ENCODE assay signal across 8 cellular contexts in genomic region chr1:43329995-43330751, GRCh38. TPM values are rescaled to one million over a fixed set of nuclear protein-coding genes. Genes with fewer than 3 reads are reported as not detected.
DNase-seq lines count a peak whose midpoint lies in the region; ATAC-seq, FAIRE-seq and TF ChIP-seq lines count a peak whose summit lies in the region.

No MANE protein-coding gene starts in this region.

- peaks cover 2 to 28% (median 6%) of the 10 kb centered on the region in 9 donors for H3K9me3 Mint-ChIP-seq in naive thymus-derived CD8-positive, alpha-beta T cell

- DNase-seq in GM12892 (ENCODE audit: insufficient read length), result peak; percentile 49
- peak; percentile 82 to 86 for DNase-seq in cardiac fibroblast (ENCODE audit: low read depth in 2 of 2)
- peak; percentile 66 for DNase-seq in myocyte (ENCODE audit: low read depth)
- DNase-seq in urothelium cell line (ENCODE audit: low spot score), result peak; percentile 86
- no peak for DNase-seq in NAMALWA (ENCODE audit: low spot score)
- DNase-seq in Ammon's horn (ENCODE audit: low spot score), result no peak
- no peak for DNase-seq in naive thymus-derived CD8-positive, alpha-beta T cell

- H3K36me3 Mint-ChIP-seq in naive thymus-derived CD8-positive, alpha-beta T cell, result peaks cover 0 to 16% (median 8%) of the 10 kb centered on the region in 3 donors

- POLR2A ChIA-PET in naive thymus-derived CD8-positive, alpha-beta T cell (lab: Charles Lee), result interaction anchor here (0.9 kb wide), 1 partner anchor 9 kb away, joined by 3 read pairs; no protein-coding TSS in a partner anchor

- no peak overlapping the region for H3K4me3 ChIP-seq in cardiac fibroblast (replicated peaks in 1 of 2; ENCODE audit: low read depth in 2 of 2, low read length in 2 of 2)

- no peak overlapping the region for H3K27ac Mint-ChIP-seq in naive thymus-derived CD8-positive, alpha-beta T cell

- no peak for ATAC-seq in naive thymus-derived CD8-positive, alpha-beta T cell

- no peak for TF ChIP-seq CTCF in cardiac fibroblast (IDR thresholded peaks at IDR 0.05; ENCODE audit: low read depth, low read length)

- H3K4me1 Mint-ChIP-seq in naive thymus-derived CD8-positive, alpha-beta T cell, result peaks cover 0 to 9% (median 2%) of the 10 kb centered on the region in 4 donors

- no peaks in the 10 kb centered on the region for H3K27me3 Mint-ChIP-seq in naive thymus-derived CD8-positive, alpha-beta T cell

- FAIRE-seq in GM12892 (lab: Jason Lieb, UNC), result no peak
- FAIRE-seq in urothelium cell line (lab: Jason Lieb, UNC), result no peak

- no peak overlapping the region for H3K4me3 Mint-ChIP-seq in naive thymus-derived CD8-positive, alpha-beta T cell

- TF ChIP-seq POLR2A in GM12892 (IDR thresholded peaks at IDR 0.05; ENCODE audit: low read depth, low read length), result no peak

TF ChIP-seq in PFSK-1, 5 proteins besides CTCF, POLR2A, EP300 and RAD21:
- TF ChIP-seq TAF1 (IDR thresholded peaks at IDR 0.05; ENCODE audit: borderline replicate concordance, insufficient read depth, low read length), result no peak
- no peak for TF ChIP-seq FOXP2 (optimal IDR thresholded peaks at IDR 0.05; ENCODE audit: borderline replicate concordance, extremely low read depth, extremely low read length, insufficient read depth)
- no peak for TF ChIP-seq SIN3A (IDR thresholded peaks at IDR 0.05; ENCODE audit: borderline replicate concordance, insufficient read depth, low read length)
- TF ChIP-seq, protein P1, sequence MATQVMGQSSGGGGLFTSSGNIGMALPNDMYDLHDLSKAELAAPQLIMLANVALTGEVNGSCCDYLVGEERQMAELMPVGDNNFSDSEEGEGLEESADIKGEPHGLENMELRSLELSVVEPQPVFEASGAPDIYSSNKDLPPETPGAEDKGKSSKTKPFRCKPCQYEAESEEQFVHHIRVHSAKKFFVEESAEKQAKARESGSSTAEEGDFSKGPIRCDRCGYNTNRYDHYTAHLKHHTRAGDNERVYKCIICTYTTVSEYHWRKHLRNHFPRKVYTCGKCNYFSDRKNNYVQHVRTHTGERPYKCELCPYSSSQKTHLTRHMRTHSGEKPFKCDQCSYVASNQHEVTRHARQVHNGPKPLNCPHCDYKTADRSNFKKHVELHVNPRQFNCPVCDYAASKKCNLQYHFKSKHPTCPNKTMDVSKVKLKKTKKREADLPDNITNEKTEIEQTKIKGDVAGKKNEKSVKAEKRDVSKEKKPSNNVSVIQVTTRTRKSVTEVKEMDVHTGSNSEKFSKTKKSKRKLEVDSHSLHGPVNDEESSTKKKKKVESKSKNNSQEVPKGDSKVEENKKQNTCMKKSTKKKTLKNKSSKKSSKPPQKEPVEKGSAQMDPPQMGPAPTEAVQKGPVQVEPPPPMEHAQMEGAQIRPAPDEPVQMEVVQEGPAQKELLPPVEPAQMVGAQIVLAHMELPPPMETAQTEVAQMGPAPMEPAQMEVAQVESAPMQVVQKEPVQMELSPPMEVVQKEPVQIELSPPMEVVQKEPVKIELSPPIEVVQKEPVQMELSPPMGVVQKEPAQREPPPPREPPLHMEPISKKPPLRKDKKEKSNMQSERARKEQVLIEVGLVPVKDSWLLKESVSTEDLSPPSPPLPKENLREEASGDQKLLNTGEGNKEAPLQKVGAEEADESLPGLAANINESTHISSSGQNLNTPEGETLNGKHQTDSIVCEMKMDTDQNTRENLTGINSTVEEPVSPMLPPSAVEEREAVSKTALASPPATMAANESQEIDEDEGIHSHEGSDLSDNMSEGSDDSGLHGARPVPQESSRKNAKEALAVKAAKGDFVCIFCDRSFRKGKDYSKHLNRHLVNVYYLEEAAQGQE (IDR thresholded peaks at IDR 0.05; ENCODE audit: insufficient read depth in 1 of 2, low read depth in 2 of 2, low read length in 2 of 2), result peak in 1 of 2 experiments; percentile 22; a peak in 1 of 4 replicates
- 0 out of 2 replicates have a peak, but pooled peaks have one; percentile 36 for TF ChIP-seq POLR2AphosphoS5 (IDR thresholded peaks at IDR 0.05; ENCODE audit: low read depth, low read length)

RNA-seq across cellular contexts. Expression of gene MPL, which starts 7.4 kb away (rescaled TPM):
- polyA plus RNA-seq in GM12892 (2012; ENCODE audit: missing spikeins), result not detected
- polyA plus RNA-seq in PFSK-1 (2012; ENCODE audit: insufficient read length, low read depth), result not detected
- 0.08 TPM in 1 of 2 replicates, not detected in the other for total RNA-seq in myocyte
- polyA plus RNA-seq in myocyte (2012), result not detected
- total RNA-seq in naive thymus-derived CD8-positive, alpha-beta T cell, result not detected
- polyA plus RNA-seq in naive thymus-derived CD8-positive, alpha-beta T cell, result not detected

RNA-seq across cellular contexts. Expression of gene CDC20, which starts 28.6 kb away (rescaled TPM):
- 42.4 TPM for polyA plus RNA-seq in GM12892 (2012; ENCODE audit: missing spikeins)
- polyA plus RNA-seq in PFSK-1 (2012; ENCODE audit: insufficient read length, low read depth), result 124 TPM
- 0.68 and 2.0 TPM in 2 replicates for total RNA-seq in myocyte
- 0.67 TPM for polyA plus RNA-seq in myocyte (2012)
- under 1 TPM; 0.39 to 0.77 TPM for total RNA-seq in naive thymus-derived CD8-positive, alpha-beta T cell
- under 1 TPM in 1 of 3 donors, not detected in 2; 0.59 TPM for polyA plus RNA-seq in naive thymus-derived CD8-positive, alpha-beta T cell

RNA-seq across cellular contexts. Expression of gene TIE1, which starts 29.4 kb away (rescaled TPM):
- 1.3 TPM for polyA plus RNA-seq in GM12892 (2012; ENCODE audit: missing spikeins)
- 147 TPM for polyA plus RNA-seq in PFSK-1 (2012; ENCODE audit: insufficient read length, low read depth)
- total RNA-seq in myocyte, result 0.11 TPM in 1 of 2 replicates, not detected in the other
- polyA plus RNA-seq in myocyte (2012), result 0.23 TPM
- total RNA-seq in naive thymus-derived CD8-positive, alpha-beta T cell, result not detected
- polyA plus RNA-seq in naive thymus-derived CD8-positive, alpha-beta T cell, result not detected

RNA-seq across cellular contexts. Expression of gene ELOVL1, which starts 37.6 kb away (rescaled TPM):
- polyA plus RNA-seq in GM12892 (2012; ENCODE audit: missing spikeins), result 43.9 TPM
- 77.4 TPM for polyA plus RNA-seq in PFSK-1 (2012; ENCODE audit: insufficient read length, low read depth)
- 47.3 and 48.2 TPM in 2 replicates for total RNA-seq in myocyte
- 101 TPM for polyA plus RNA-seq in myocyte (2012)
- 10 to 100 TPM; 30.3 to 30.8 TPM for total RNA-seq in naive thymus-derived CD8-positive, alpha-beta T cell
- 10 to 100 TPM; 39.8 to 49.4 (median 45.4) TPM for polyA plus RNA-seq in naive thymus-derived CD8-positive, alpha-beta T cell

RNA-seq across cellular contexts. Expression of gene C1orf210, which starts 44.8 kb away (rescaled TPM):
- not detected for polyA plus RNA-seq in GM12892 (2012; ENCODE audit: missing spikeins)
- not detected for polyA plus RNA-seq in PFSK-1 (2012; ENCODE audit: insufficient read length, low read depth)
- not detected in 2 replicates for total RNA-seq in myocyte
- not detected for polyA plus RNA-seq in myocyte (2012)
- not detected for total RNA-seq in naive thymus-derived CD8-positive, alpha-beta T cell
- under 1 TPM in 1 of 3 donors, not detected in 2; 0.13 TPM for polyA plus RNA-seq in naive thymus-derived CD8-positive, alpha-beta T cell

Comparison
In these comparisons a context has a peak if more than half of its experiments do, and no peak if none do; other contexts are left out.
1. DNase-seq: peak in GM12892 (single experiment), cardiac fibroblast (2 of 2), myocyte (single experiment) and urothelium cell line (single experiment); none in NAMALWA (single experiment), Ammon's horn (single experiment) and naive thymus-derived CD8-positive, alpha-beta T cell (0 of 10).